8 cellular contexts compared by ENCODE assay signal in genomic region chr2:157838442-157839161, GRCh38. TPM values are rescaled to one million over a fixed set of nuclear protein-coding genes. Genes with fewer than 3 reads are reported as not detected.
DNase-seq lines count a peak whose midpoint lies in the region; ATAC-seq, FAIRE-seq and TF ChIP-seq lines count a peak whose summit lies in the region.

No MANE protein-coding gene starts in this region.

- TF ChIP-seq CTCF in upper lobe of left lung (IDR thresholded peaks at IDR 0.05), result no peak

- H3K9ac ChIP-seq in SK-N-MC (ENCODE audit: insufficient read length), result no peak overlapping the region

- peak; percentile 47 to 92 for ATAC-seq in upper lobe of left lung (ENCODE audit: low FRiP score in 2 of 2)

- H3K27ac ChIP-seq in SK-N-MC (peak overlapping the region; percentile 11), mesodermal cell (ENCODE audit: low read depth, low read length, severe bottlenecking) (peak overlapping the region; percentile 93), upper lobe of left lung (peak overlapping the region; percentile 57 to 82 (median 68))

- H3K4me3 ChIP-seq in SK-N-MC (peak overlapping the region; percentile 23; the same call in 1 of the 2 replicates), mesodermal cell (ENCODE audit: extremely low read depth, insufficient read depth, low read length, poor library complexity, severe bottlenecking) (no peak overlapping the region), upper lobe of left lung (peak overlapping the region in 3 of 4 donors; percentile 19 to 37 (median 36))

- TF ChIP-seq EP300 in upper lobe of left lung (IDR thresholded peaks at IDR 0.05), result no peak

- 39 to 45% methylated on average over 4 of the region's 4 CpGs for WGBS in mesodermal cell (ENCODE audit: insufficient coverage in 2 of 2), 2 experiments
- 36 to 39% methylated on average over 4 of the region's 4 CpGs for WGBS in upper lobe of left lung, 2 donors

- DNase-seq in COLO829 (ENCODE audit: low spot score), result peak; percentile 66
- peak; percentile 94 for DNase-seq in LHCN-M2 (ENCODE audit: low read depth)
- no peak for DNase-seq in SK-N-MC (ENCODE audit: low read depth, low spot score)
- peak; percentile 50 for DNase-seq in ecto neural progenitor cell (ENCODE audit: low spot score)
- peak in 1 of 2 donors; percentile 65 for DNase-seq in upper lobe of left lung
- no peak for DNase-seq in RPMI8226
- DNase-seq in GM12891 (ENCODE audit: insufficient read length, low spot score), result no peak

- H3K36me3 ChIP-seq in SK-N-MC (ENCODE audit: insufficient read depth, low read length) (no peaks in the 10 kb centered on the region), mesodermal cell (ENCODE audit: control insufficient read depth, insufficient read depth, low read length) (peaks cover 4% of the 10 kb centered on the region), upper lobe of left lung (no peaks in the 10 kb centered on the region)

- no peaks in the 10 kb centered on the region for H3K27me3 ChIP-seq in upper lobe of left lung

- H3K4me1 ChIP-seq in mesodermal cell (ENCODE audit: control insufficient read depth, insufficient read depth, low read length, poor library complexity, severe bottlenecking) (peaks cover 32% of the 10 kb centered on the region), upper lobe of left lung (peaks cover 41 to 52% (median 46%) of the 10 kb centered on the region in 4 donors)

- no peak for FAIRE-seq in GM12891 (lab: Jason Lieb, UNC)

- TF ChIP-seq POLR2A in upper lobe of left lung (IDR thresholded peaks at IDR 0.05), result peak in 1 of 4 donors; percentile 48
- no peak for TF ChIP-seq POLR2A in GM12891 (IDR thresholded peaks at IDR 0.05; ENCODE audit: low read depth, low read length)

- H3K9me3 ChIP-seq in SK-N-MC (ENCODE audit: low read depth, low read length) (no peaks in the 10 kb centered on the region), mesodermal cell (ENCODE audit: control insufficient read depth, low read length) (no peaks in the 10 kb centered on the region), upper lobe of left lung (no peaks in the 10 kb centered on the region)

TF ChIP-seq in GM12891, 5 proteins besides CTCF, POLR2A, EP300 and RAD21:
- no peak for TF ChIP-seq TAF1 (IDR thresholded peaks at IDR 0.05; ENCODE audit: low read depth, low read length)
- TF ChIP-seq POU2F2 (IDR thresholded peaks at IDR 0.05; ENCODE audit: low read depth, low read length), result no peak
- no peak for TF ChIP-seq POLR2AphosphoS5 (IDR thresholded peaks at IDR 0.05; ENCODE audit: low read depth, low read length)
- TF ChIP-seq SPI1 (IDR thresholded peaks at IDR 0.05; ENCODE audit: low read depth, low read length), result no peak
- no peak for TF ChIP-seq PAX5 (IDR thresholded peaks at IDR 0.05; ENCODE audit: insufficient read depth, low read length, severe bottlenecking)

RNA-seq across cellular contexts. Expression of gene ACVR1, which starts 37.5 kb away (rescaled TPM):
- total RNA-seq in LHCN-M2 (2014; rRNA removed) (19.7 and 30.3 TPM in 2 replicates), upper lobe of left lung (10 to 100 TPM; 16.4 to 38.8 (median 25.8) TPM)
- polyA plus RNA-seq in LHCN-M2 (2012), result 21.5 TPM
- 34.3 TPM for polyA plus RNA-seq in mesodermal cell (2013, experiment 1 of 2)
- polyA plus RNA-seq in mesodermal cell (2013, experiment 2 of 2), result 35.2 TPM
- polyA plus RNA-seq in GM12891 (2012; ENCODE audit: low read depth, missing spikeins), result 0.18 TPM

Comparison
In these comparisons a context has a peak if more than half of its experiments do, and no peak if none do; other contexts are left out.
1. DNase-seq: peak in COLO829 (single experiment), LHCN-M2 (single experiment) and ecto neural progenitor cell (single experiment); none in SK-N-MC (single experiment), RPMI8226 (single experiment) and GM12891 (single experiment).
2. H3K27ac ChIP-seq: peak in every context shown above with its lines; median percentile 93 in mesodermal cell; 68 in upper lobe of left lung; 11 in SK-N-MC.